1 cellular context compared by ENCODE assay signal in genomic region chr2:65294701-65295100, GRCh38.
TF ChIP-seq lines count a peak whose summit lies in the region.

No MANE protein-coding gene starts in this region.

TF ChIP-seq in K562, 482 proteins besides CTCF, POLR2A, EP300 and RAD21 (continued from another document and continues in another):
- TF ChIP-seq ATF2 (CRISPR knock-in tag; IDR thresholded peaks at IDR 0.05) (no peak), SIN3A (IDR thresholded peaks at IDR 0.05; ENCODE audit: borderline replicate concordance in 2 of 2, control insufficient read depth in 1 of 2, low read depth in 2 of 2, low read length in 2 of 2) (no peak), RB1 (IDR thresholded peaks at IDR 0.05; ENCODE audit: low read depth) (no peak), ZNF217 (CRISPR knock-in tag; IDR thresholded peaks at IDR 0.05) (no peak), IRF9 (tag; IDR thresholded peaks at IDR 0.05) (no peak), JUN (IDR thresholded peaks at IDR 0.05; ENCODE audit: borderline replicate concordance, low read depth, low read length) (peak; percentile 78), JUN (CRISPR knock-in tag; IDR thresholded peaks at IDR 0.05; ENCODE audit: borderline replicate concordance) (no peak), ELK1 (CRISPR knock-in tag; IDR thresholded peaks at IDR 0.05) (no peak), CHAMP1 (IDR thresholded peaks at IDR 0.05) (no peak; the same call in 1 of the 2 replicates), PKNOX1 (IDR thresholded peaks at IDR 0.05) (no peak), TEAD4 (IDR thresholded peaks at IDR 0.05; ENCODE audit: low read length) (peak; percentile 61; the same call in 1 of the 2 replicates), TEAD4 (CRISPR knock-in tag; IDR thresholded peaks at IDR 0.05; ENCODE audit: borderline replicate concordance) (no peak), CBX3 (IDR thresholded peaks at IDR 0.05; ENCODE audit: borderline replicate concordance in 1 of 2, low read length in 2 of 2) (no peak), BCL6 (CRISPR knock-in tag; IDR thresholded peaks at IDR 0.05) (no peak), SP2 (IDR thresholded peaks at IDR 0.05; ENCODE audit: extremely low read depth, low read depth, low read length, poor library complexity, severe bottlenecking) (no peak), HMG20A (CRISPR knock-in tag; conservative IDR thresholded peaks at IDR 0.05) (no peak), DNMT1 (IDR thresholded peaks at IDR 0.05) (no peak), SNIP1 (IDR thresholded peaks at IDR 0.05; ENCODE audit: low read depth) (no peak), E2F6 (IDR thresholded peaks at IDR 0.05; ENCODE audit: borderline replicate concordance in 1 of 2, extremely low read depth in 1 of 2, insufficient read depth in 1 of 2, insufficient read length in 1 of 2, low read depth in 1 of 2, low read length in 1 of 2, poor library complexity in 1 of 2, severe bottlenecking in 1 of 2) (peak in 1 of 2 experiments; percentile 41), ZNF41 (CRISPR knock-in tag; conservative IDR thresholded peaks at IDR 0.05) (no peak), BACH1 (tag; IDR thresholded peaks at IDR 0.05) (no peak), ZBTB9 (CRISPR knock-in tag; IDR thresholded peaks at IDR 0.05) (no peak), CEBPG (CRISPR knock-in tag; IDR thresholded peaks at IDR 0.05) (no peak), CEBPG (tag; conservative IDR thresholded peaks at IDR 0.05 in 1 of 2, IDR thresholded peaks at IDR 0.05 in 1 of 2) (no peak), ZKSCAN1 (IDR thresholded peaks at IDR 0.05; ENCODE audit: low read depth, low read length) (no peak), SMAD1 (IDR thresholded peaks at IDR 0.05; ENCODE audit: low read depth, low read length, partially characterized antibody) (no peak), KDM4B (IDR thresholded peaks at IDR 0.05; ENCODE audit: borderline replicate concordance in 2 of 2, low read depth in 1 of 2) (no peak), RCOR1 (IDR thresholded peaks at IDR 0.05; ENCODE audit: borderline replicate concordance in 1 of 2, low read depth in 2 of 2, low read length in 2 of 2) (peak in 1 of 2 experiments; percentile 30; a peak in 1 of 4 replicates), SRSF9 (IDR thresholded peaks at IDR 0.05; ENCODE audit: borderline replicate concordance, low read depth, low read length) (no peak), SRF (CRISPR knock-in tag; IDR thresholded peaks at IDR 0.05) (no peak), CCNT2 (IDR thresholded peaks at IDR 0.05; ENCODE audit: borderline replicate concordance, extremely low read depth, insufficient read length, low read depth, low read length) (no peak), HDAC1 (IDR thresholded peaks at IDR 0.05) (peak in 1 of 2 experiments; percentile 64; a peak in 2 of 4 replicates), TEAD2 (tag; IDR thresholded peaks at IDR 0.05) (no peak), SMARCA5 (IDR thresholded peaks at IDR 0.05) (peak; percentile 70; the same call in 1 of the 2 replicates), STAT5A (IDR thresholded peaks at IDR 0.05; ENCODE audit: borderline replicate concordance, low read length) (peak; percentile 51; the same call in 1 of the 2 replicates), CREB1 (IDR thresholded peaks at IDR 0.05) (no peak; the same call in 1 of the 2 replicates), CREB1 (CRISPR knock-in tag; IDR thresholded peaks at IDR 0.05) (no peak), JUND (IDR thresholded peaks at IDR 0.05; ENCODE audit: borderline replicate concordance, low read depth, low read length) (peak; percentile 91), JUND (tag; IDR thresholded peaks at IDR 0.05; ENCODE audit: borderline replicate concordance, low read depth, low read length) (peak; percentile 94; the same call in 2 of the 3 replicates), ZNF561 (CRISPR knock-in tag; conservative IDR thresholded peaks at IDR 0.05) (no peak), ZNF551 (CRISPR knock-in tag; IDR thresholded peaks at IDR 0.05) (no peak), KLF1 (tag; IDR thresholded peaks at IDR 0.05) (no peak), CBX1 (IDR thresholded peaks at IDR 0.05; ENCODE audit: low read depth) (no peak), TCFL5 (CRISPR knock-in tag; conservative IDR thresholded peaks at IDR 0.05) (no peak), ZFPM2 (CRISPR knock-in tag; IDR thresholded peaks at IDR 0.05) (no peak), KDM1A (IDR thresholded peaks at IDR 0.05) (0 out of 4 replicates have a peak, but pooled peaks of 1 of the 2 experiments have one; percentile 45), CREB3 (tag; conservative IDR thresholded peaks at IDR 0.05; ENCODE audit: low read depth) (no peak), CLOCK (CRISPR knock-in tag; IDR thresholded peaks at IDR 0.05; ENCODE audit: borderline replicate concordance) (no peak), ZNF785 (CRISPR knock-in tag; IDR thresholded peaks at IDR 0.05) (no peak), GATAD2B (IDR thresholded peaks at IDR 0.05; ENCODE audit: borderline replicate concordance) (no peak), NFIX (CRISPR knock-in tag; IDR thresholded peaks at IDR 0.05; ENCODE audit: low read depth) (no peak), NR0B1 (IDR thresholded peaks at IDR 0.05; ENCODE audit: partially characterized antibody) (no peak), PCBP2 (IDR thresholded peaks at IDR 0.05; ENCODE audit: low read depth, low read length, poor library complexity, severe bottlenecking) (no peak), HDAC8 (tag; IDR thresholded peaks at IDR 0.05) (no peak), YY1 (IDR thresholded peaks at IDR 0.05; ENCODE audit: borderline replicate concordance in 1 of 3, control insufficient read depth in 1 of 3, extremely low read depth in 1 of 3, insufficient read depth in 3 of 3, insufficient read length in 1 of 3, insufficient replicate concordance in 2 of 3, low read depth in 1 of 3, low read length in 2 of 3) (no peak), EZH2 (IDR thresholded peaks at IDR 0.05; ENCODE audit: borderline replicate concordance, low read depth, low read length) (no peak), ZNF76 (CRISPR knock-in tag; IDR thresholded peaks at IDR 0.05; ENCODE audit: borderline replicate concordance) (no peak), PYGO2 (tag; IDR thresholded peaks at IDR 0.05) (no peak), SNRNP70 (optimal IDR thresholded peaks at IDR 0.05; ENCODE audit: low read depth, low read length) (no peak), ARNT (IDR thresholded peaks at IDR 0.05) (0 out of 4 replicates have a peak, but pooled peaks of 1 of the 2 experiments have one; percentile 62), SRSF7 (optimal IDR thresholded peaks at IDR 0.05; ENCODE audit: low read depth, low read length) (no peak)
